In genomic region chr2:36376319-36376765, GRCh38 we compare ENCODE assay signal across 7 cellular contexts. TPM values are rescaled to one million over a fixed set of nuclear protein-coding genes. Genes with fewer than 3 reads are reported as not detected.
A peak's percentile ranks its signal among the peaks of the same experiment; 100 is the strongest.
DNase-seq lines count a peak whose midpoint lies in the region; ATAC-seq and TF ChIP-seq lines count a peak whose summit lies in the region.

No MANE protein-coding gene starts in this region.

- no peaks in the 10 kb centered on the region for H3K9me3 ChIP-seq in thoracic aorta

- no peak for ATAC-seq in thoracic aorta (ENCODE audit: insufficient number of reproducible peaks, low FRiP score, low read depth)
- ATAC-seq in GM21390 (IDR thresholded peaks at IDR 0.05; ENCODE audit: unreplicated experiment) = no peak

- no peak overlapping the region for H3K4me3 ChIP-seq in astrocyte of the spinal cord (ENCODE audit: low read depth, low read length)
- H3K4me3 ChIP-seq in thoracic aorta = peak overlapping the region; percentile 33

- TF ChIP-seq CTCF in astrocyte of the spinal cord (IDR thresholded peaks at IDR 0.05; ENCODE audit: low read depth, low read length) (no peak), thoracic aorta (IDR thresholded peaks at IDR 0.05) (no peak)

- no peaks in the 10 kb centered on the region for H3K36me3 ChIP-seq in thoracic aorta

- H3K27me3 ChIP-seq in thoracic aorta (replicated peaks; ENCODE audit: insufficient read depth) = no peaks in the 10 kb centered on the region

- peak; percentile 71 for DNase-seq in NCI-H2029 (lab: John Stamatoyannopoulos, UW)
- peak; percentile 66 for DNase-seq in astrocyte of the spinal cord (ENCODE audit: low read depth, low spot score)
- DNase-seq in kidney tubule cell (ENCODE audit: low spot score) = peak; percentile 68
- DNase-seq in thoracic aorta (ENCODE audit: low spot score) = peak; percentile 47
- no peak for DNase-seq in activated T-cell treated with anti-CD3 and anti-CD28 coated beads, Interleukin-2, amount 50 U/mL, for 48 hours
- no peak for DNase-seq in stimulated activated CD8-positive, alpha-beta memory T cell treated with anti-CD3 and anti-CD28 coated beads, Interleukin-4, amount 100 ng/mL, for 48 hours

- peak overlapping the region; percentile 15 to 36 for H3K27ac ChIP-seq in thoracic aorta

- in situ Hi-C loops in astrocyte of the spinal cord (cut with HindIII; ENCODE audit: low sequenced_read_pairs) = no loop called here

- H3K4me1 ChIP-seq in thoracic aorta (ENCODE audit: control insufficient read depth in 1 of 2, low read depth in 2 of 2) = peaks cover 51 to 93% of the 10 kb centered on the region in 2 donors

RNA-seq across cellular contexts. Expression of gene CRIM1, which starts 20.8 kb away (rescaled TPM):
- total RNA-seq in thoracic aorta = 100 to 1,000 TPM; 217 to 465 TPM

Comparison
In these comparisons a context has a peak if more than half of its experiments do, and no peak if none do; other contexts are left out.
1. DNase-seq: peak in NCI-H2029 (single experiment), astrocyte of the spinal cord (single experiment), kidney tubule cell (single experiment) and thoracic aorta (single experiment); none in activated T-cell treated with anti-CD3 and anti-CD28 coated beads, Interleukin-2, amount 50 U/mL, for 48 hours (0 of 2) and stimulated activated CD8-positive, alpha-beta memory T cell treated with anti-CD3 and anti-CD28 coated beads, Interleukin-4, amount 100 ng/mL, for 48 hours (single experiment).